In the genomic region with DNA sequence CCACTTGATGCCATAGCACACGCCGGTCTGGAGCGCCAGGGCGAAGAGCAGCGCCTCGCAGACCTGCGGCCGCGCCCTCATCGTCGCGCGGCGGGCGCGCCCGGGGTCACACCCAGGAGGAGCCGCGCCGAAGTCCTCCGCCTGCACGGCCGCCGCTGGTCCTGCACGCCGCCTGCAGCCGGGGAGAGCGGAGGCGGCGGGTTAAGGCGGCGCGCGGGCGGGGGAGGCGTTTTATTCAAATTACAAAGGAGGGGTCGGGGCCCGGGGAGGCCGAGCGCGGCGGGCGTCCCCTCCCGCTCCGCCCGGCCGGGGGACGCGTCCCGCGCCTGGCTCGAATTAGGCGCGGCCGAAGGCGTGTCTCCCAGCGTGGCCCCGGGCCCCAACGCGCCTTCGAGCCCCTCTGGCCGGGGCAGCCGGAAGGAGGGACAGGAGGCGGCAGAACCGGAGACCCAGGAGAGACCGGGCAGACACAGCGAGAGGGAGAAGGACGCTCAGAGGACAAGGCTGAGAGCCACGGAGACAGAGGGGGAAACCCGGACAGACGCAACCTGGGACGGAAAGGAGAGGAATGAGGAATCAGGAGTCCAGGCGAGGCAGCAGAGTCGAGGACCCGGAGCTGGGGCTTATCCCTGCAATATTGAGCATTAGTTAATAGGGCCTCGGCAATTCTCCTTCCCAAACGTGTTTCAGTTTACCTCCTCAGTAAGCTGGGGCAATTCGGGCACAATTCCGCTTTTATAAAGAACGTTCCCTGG, we compare ENCODE assay signal across 9 cellular contexts. TPM values are rescaled to one million over a fixed set of nuclear protein-coding genes. Genes with fewer than 3 reads are reported as not detected.
DNase-seq lines count a peak whose midpoint lies in the region; TF ChIP-seq lines count a peak whose summit lies in the region.
"Had no signal": no experiment of that assay in that cellular context is flagged by ENCODE, and none has a peak within 500 bp of the region (broad histone marks: within the 10 kb centered on the region; RNA-seq: fewer than 3 reads in every experiment).

A gene (minus strand): TSS at position 176 of the 755 bp plus-strand sequence. CDS start 95 bp downstream, at position 81.

- 1% methylated on average over 56 to 80 of the region's 80 CpGs for WGBS in ovary, 3 donors

- TF ChIP-seq CTCF in ovary (IDR thresholded peaks at IDR 0.05): no peak

- H3K27ac ChIP-seq in ovary: no peak within 1 kb of the TSS
- H3K27ac ChIP-seq: C4-2B had no signal

- H3K36me3 ChIP-seq in ovary: no peaks in the 10 kb centered on the region

- intact Hi-C loops in ovary (cut with DNase I): loop anchor here (2.0 to 5.0 kb wide), 4 partner anchors 111 to 306 kb away; no protein-coding TSS in a partner anchor

- DNase-seq in NCI-H1694 (lab: John Stamatoyannopoulos, UW) (peak; percentile 32), NCI-H1694 treated with DMSO at 0.1 percent for 48 hours (lab: John Stamatoyannopoulos, UW) (no peak), NCI-H2107 treated with DMSO at 0.1 percent for 48 hours (lab: John Stamatoyannopoulos, UW; ENCODE audit: unreplicated experiment) (peak; percentile 34), germinal center (ENCODE audit: low spot score) (peak; percentile 51), ovary (peak; percentile 47 to 73 (median 61)), KG1 (lab: John Stamatoyannopoulos, UW) (no peak), cerebellar cortex (ENCODE audit: low spot score) (no peak)
- DNase-seq in activated T-cell treated with anti-CD3 and anti-CD28 coated beads, Interleukin-2, amount 50 U/mL, for 48 hours: peak; percentile 36 to 43

- no peaks in the 10 kb centered on the region for H3K9me3 ChIP-seq in ovary

- peak within 1 kb of the TSS; percentile 31 for H3K4me3 ChIP-seq in ovary

- peaks cover 15% of the 10 kb centered on the region for H3K4me1 ChIP-seq in ovary (ENCODE audit: insufficient read depth)

- H3K27me3 ChIP-seq in ovary: no peaks in the 10 kb centered on the region

- no peak for TF ChIP-seq EP300 in ovary (IDR thresholded peaks at IDR 0.05)

- no peak for TF ChIP-seq POLR2A in ovary (IDR thresholded peaks at IDR 0.05)

RNA-seq across cellular contexts. Expression of the gene that starts here (rescaled TPM):
- 10 to 100 TPM in 1 of 7 donors, 1 to 10 TPM in 6; 2.2 to 16.4 (median 5.0) TPM for total RNA-seq in ovary
- 1 to 10 TPM; 1.1 to 1.9 TPM for polyA plus RNA-seq in ovary

Comparison
In these comparisons a context has a peak if more than half of its experiments do, and no peak if none do; other contexts are left out.
1. DNase-seq: peak in NCI-H1694 (single experiment), NCI-H2107 treated with DMSO at 0.1 percent for 48 hours (single experiment), activated T-cell treated with anti-CD3 and anti-CD28 coated beads, Interleukin-2, amount 50 U/mL, for 48 hours (2 of 2), germinal center (single experiment) and ovary (5 of 5); none in NCI-H1694 treated with DMSO at 0.1 percent for 48 hours (single experiment), KG1 (single experiment) and cerebellar cortex (single experiment).